In the genomic region with DNA sequence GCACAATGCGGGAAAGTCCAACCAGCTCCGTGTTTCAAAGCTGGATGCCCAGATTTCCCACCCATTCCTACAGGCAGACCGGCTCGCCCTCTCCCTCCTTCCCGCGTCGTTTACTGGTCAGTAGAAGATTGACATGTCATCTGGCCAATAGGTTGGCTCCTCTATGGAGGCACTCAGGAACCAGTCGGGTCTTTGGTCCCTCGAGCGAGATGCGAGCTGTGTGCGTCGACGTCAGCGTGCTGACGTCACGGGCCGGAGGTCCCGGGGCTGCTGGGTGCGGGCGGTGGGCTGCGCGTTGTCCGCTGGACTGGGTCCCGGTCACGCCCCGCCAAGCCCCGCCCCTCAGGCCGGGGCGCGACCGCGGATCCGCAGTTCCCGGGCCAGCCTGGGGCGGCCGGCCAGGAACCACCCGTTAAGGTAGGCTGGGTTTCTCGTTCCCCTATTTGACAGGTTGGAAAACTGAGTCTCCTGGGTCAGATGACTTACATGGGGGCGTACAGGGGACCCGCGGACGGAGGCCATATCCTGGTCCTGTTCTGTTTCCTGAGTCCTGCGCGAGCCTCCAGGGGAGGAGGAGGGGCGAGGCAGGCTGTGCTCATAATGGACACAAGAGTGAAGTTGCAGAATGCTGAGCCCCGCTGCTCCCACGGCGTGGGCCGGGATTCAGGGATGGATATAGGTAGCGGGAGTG, we compare ENCODE assay signal across 8 cellular contexts. TPM values are rescaled to one million over a fixed set of nuclear protein-coding genes. Genes with fewer than 3 reads are reported as not detected.
DNase-seq lines count a peak whose midpoint lies in the region; ATAC-seq, FAIRE-seq and TF ChIP-seq lines count a peak whose summit lies in the region.

STARD3NL (plus strand) TSS at position 242 of the 691 bp plus-strand sequence. CDS start 29,260 bp downstream, outside the sequence.

- peak within 1 kb of the TSS; percentile 2 for H2BK12ac ChIP-seq in trophoblast cell (ENCODE audit: low read length)

- ATAC-seq in HG02840 (IDR thresholded peaks at IDR 0.05; ENCODE audit: low FRiP score, unreplicated experiment) (peak; percentile 100), T-cell (replicated peaks in 1 of 4) (peak; percentile 95 to 98 (median 97))

- H3K4me1 ChIP-seq in trophoblast cell (ENCODE audit: control insufficient read depth in 1 of 2, insufficient read depth in 2 of 2, low read length in 2 of 2), result peaks cover 3% of the 10 kb centered on the region in 2 experiments
- peaks cover 0 to 38% (median 21%) of the 10 kb centered on the region in 4 donors for H3K4me1 ChIP-seq in transverse colon

- peaks cover 8% of the 10 kb centered on the region for H3K79me2 ChIP-seq in trophoblast cell (ENCODE audit: control insufficient read depth, insufficient read depth, low read length, poor library complexity)

- H3K4me2 ChIP-seq in trophoblast cell (ENCODE audit: low read length), result peak within 1 kb of the TSS; percentile 94

- TF ChIP-seq CTCF in transverse colon (IDR thresholded peaks at IDR 0.05), result peak in 4 of 5 experiments; percentile 5 to 58 (median 34)

- no peaks in the 10 kb centered on the region for H3K36me3 Mint-ChIP-seq in T-cell

- peak within 1 kb of the TSS; percentile 76 for H3K18ac ChIP-seq in trophoblast cell (ENCODE audit: low read length)

- POLR2A ChIA-PET in T-cell (lab: Charles Lee), result interaction anchor here (0.6 to 0.9 kb wide), 3 partner anchors 28 to 541 kb away, joined by 3 read pairs; no protein-coding TSS in a partner anchor

- peak within 1 kb of the TSS; percentile 58 for H4K12ac ChIP-seq in trophoblast cell (ENCODE audit: low read depth, low read length)

- TF ChIP-seq POLR2A in GM12891 (IDR thresholded peaks at IDR 0.05; ENCODE audit: low read depth, low read length) (peak; percentile 70; the same call in 1 of the 2 replicates), transverse colon (IDR thresholded peaks at IDR 0.05) (peak; percentile 65)

- peaks cover 23 to 35% (median 33%) of the 10 kb centered on the region in 3 donors for H3K4me1 Mint-ChIP-seq in T-cell

- no peaks in the 10 kb centered on the region for H3K9me3 ChIP-seq in trophoblast cell (ENCODE audit: insufficient read depth, low read depth, low read length)
- no peaks in the 10 kb centered on the region for H3K9me3 ChIP-seq in transverse colon

- intact Hi-C loops in cardiac septum (cut with DNase I), result loop anchor here (5.0 kb wide), 2 partner anchors 39 to 256 kb away; partner anchors contain the start of gene EPDR1
- intact Hi-C loops in transverse colon (cut with DNase I; ENCODE audit: low total_unique reads), result no loop called here

- peak within 1 kb of the TSS; percentile 53 for H3K4ac ChIP-seq in trophoblast cell (ENCODE audit: low read depth, low read length)

- 0% methylated on average over 50 to 51 of the region's 51 CpGs for WGBS in adipose tissue, 3 donors
- WGBS in trophoblast cell (ENCODE audit: extremely low coverage, insufficient coverage, insufficient read length), result no CpG with 5 or more reads among the region's 51 CpGs
- 1% methylated on average over 15 of the region's 51 CpGs; no CpG with 5 or more reads in 1 of the 2 donors for WGBS in transverse colon (ENCODE audit: low coverage in 1 of 2), 2 donors

- H3K36me3 ChIP-seq in trophoblast cell (ENCODE audit: control insufficient read depth in 1 of 2, insufficient read depth in 2 of 2, low read length in 2 of 2) (no peaks in the 10 kb centered on the region), transverse colon (no peaks in the 10 kb centered on the region)

- H3K27me3 ChIP-seq in trophoblast cell (ENCODE audit: insufficient read depth, low read length) (no peaks in the 10 kb centered on the region), transverse colon (no peaks in the 10 kb centered on the region)

- CTCF ChIA-PET in T-cell (lab: Charles Lee), result interaction anchor here (0.6 to 2.1 kb wide), 11 partner anchors 14 to 196 kb away, joined by 3 to 7 read pairs (median 4); no protein-coding TSS in a partner anchor

- FAIRE-seq in GM12891 (lab: Jason Lieb, UNC), result peak; percentile 99

- peak within 1 kb of the TSS; percentile 72 for H3K27ac ChIP-seq in adipose tissue (ENCODE audit: low read depth, low read length)
- H3K27ac ChIP-seq in trophoblast cell (ENCODE audit: low read depth, low read length), result peak within 1 kb of the TSS; percentile 55
- H3K27ac ChIP-seq in transverse colon, result peak within 1 kb of the TSS; percentile 88 to 96 (median 93)

- H4K91ac ChIP-seq in trophoblast cell (ENCODE audit: low read depth, low read length), result peak within 1 kb of the TSS; percentile 72

- H3K14ac ChIP-seq in trophoblast cell (ENCODE audit: low read length), result peak within 1 kb of the TSS; percentile 68

- H2BK120ac ChIP-seq in trophoblast cell (ENCODE audit: insufficient read depth, low read length, poor library complexity), result peak within 1 kb of the TSS; percentile 61

- in situ Hi-C loops in transverse colon (cut with MboI; ENCODE audit: low pct_ligation_motif_present in 1 of 4, low pct_unique_long_range_greater_than_20kb in 1 of 4, low sequenced_read_pairs in 3 of 4), result no loop called here

- DNase-seq in GM12891 (ENCODE audit: insufficient read length, low spot score) (peak; percentile 68), NCI-H1436 treated with DMSO at 0.1 percent for 48 hours (lab: John Stamatoyannopoulos, UW) (peak; percentile 94), T-cell (peak; percentile 60 to 96 (median 86)), cardiac septum (ENCODE audit: low spot score) (peak; percentile 96), trophoblast cell (peak; percentile 99 to 100), transverse colon (peak; percentile 95)

- H3K27ac Mint-ChIP-seq in T-cell, result peak within 1 kb of the TSS; percentile 92 to 95

- peak within 1 kb of the TSS; percentile 81 for H2BK5ac ChIP-seq in trophoblast cell (ENCODE audit: low read depth, low read length, poor library complexity)

- no peaks in the 10 kb centered on the region for H3K9me3 Mint-ChIP-seq in T-cell

- TF ChIP-seq EP300 in transverse colon (IDR thresholded peaks at IDR 0.05; ENCODE audit: low read depth), result no peak

- H4K8ac ChIP-seq in trophoblast cell (ENCODE audit: low read depth, low read length), result peak within 1 kb of the TSS; percentile 93

- peak within 1 kb of the TSS; percentile 96 to 97 (median 96) for H3K4me3 Mint-ChIP-seq in T-cell

- peak within 1 kb of the TSS; percentile 90 for H3K9ac ChIP-seq in trophoblast cell (ENCODE audit: low read length)

- peak within 1 kb of the TSS; percentile 99 for H2AFZ ChIP-seq in trophoblast cell (ENCODE audit: insufficient read depth, low read length, poor library complexity)

- H3K4me3 ChIP-seq in trophoblast cell (ENCODE audit: low read depth, low read length) (peak within 1 kb of the TSS; percentile 90), transverse colon (peak within 1 kb of the TSS; percentile 62 to 96 (median 71))

- H2AK5ac ChIP-seq in trophoblast cell (ENCODE audit: low read length), result peak within 1 kb of the TSS; percentile 72

- peaks cover 10 to 12% of the 10 kb centered on the region in 2 donors for H3K27me3 Mint-ChIP-seq in T-cell

- no peak within 1 kb of the TSS for H3K23ac ChIP-seq in trophoblast cell (ENCODE audit: low read length)

- peaks cover 8% of the 10 kb centered on the region for H3K79me1 ChIP-seq in trophoblast cell (ENCODE audit: low read length)

TF ChIP-seq in GM12891, 5 proteins besides CTCF, POLR2A, EP300 and RAD21:
- TF ChIP-seq POU2F2 (IDR thresholded peaks at IDR 0.05; ENCODE audit: low read depth, low read length) (0 out of 2 replicates have a peak, but pooled peaks have one; percentile 62), PAX5 (IDR thresholded peaks at IDR 0.05; ENCODE audit: insufficient read depth, low read length, severe bottlenecking) (peak; percentile 40), POLR2AphosphoS5 (IDR thresholded peaks at IDR 0.05; ENCODE audit: low read depth, low read length) (peak; percentile 55; the same call in 1 of the 2 replicates), TAF1 (IDR thresholded peaks at IDR 0.05; ENCODE audit: low read depth, low read length) (peak; percentile 45; the same call in 1 of the 2 replicates), SPI1 (IDR thresholded peaks at IDR 0.05; ENCODE audit: low read depth, low read length) (no peak)

RNA-seq across cellular contexts. Expression of gene STARD3NL, which starts in this region (rescaled TPM):
- 50.1 TPM for polyA plus RNA-seq in GM12891 (2012; ENCODE audit: low read depth, missing spikeins)
- total RNA-seq in T-cell (10 to 100 TPM; 12.1 to 13.5 (median 12.5) TPM), cardiac septum (26.4 TPM), transverse colon (10 to 100 TPM in 3 of 4 donors, 1 to 10 TPM in 1; 2.6 to 41.4 (median 28.6) TPM)
- 10 to 100 TPM; 14.8 to 47.0 (median 31.3) TPM for polyA plus RNA-seq in adipose tissue
- 35.8 and 36.0 TPM in 2 replicates for polyA plus RNA-seq in trophoblast cell (2013)

Comparison
In these comparisons a context has a peak if more than half of its experiments do, and no peak if none do; other contexts are left out.
1. Peak in every context shown above with its lines: DNase-seq, ATAC-seq, H3K4me3 ChIP-seq and H3K27ac ChIP-seq.